In genomic region chr3:190076601-190077444, GRCh38 we compare ENCODE assay signal across 8 cellular contexts. TPM values are rescaled to one million over a fixed set of nuclear protein-coding genes. Genes with fewer than 3 reads are reported as not detected.
DNase-seq lines count a peak whose midpoint lies in the region; ATAC-seq, FAIRE-seq and TF ChIP-seq lines count a peak whose summit lies in the region.

No MANE protein-coding gene starts in this region.

- DNase-seq in D341Med (ENCODE audit: low spot score) = peak; percentile 25
- DNase-seq in RKO (ENCODE audit: low spot score) = peak; percentile 70
- DNase-seq in fibroblast of mammary gland (ENCODE audit: low read depth) = peak; percentile 96
- peak in 2 of 6 donors; percentile 22 to 33 for DNase-seq in pancreas
- no peak for DNase-seq in NCI-H2029 treated with DMSO at 0.1 percent for 48 hours (lab: John Stamatoyannopoulos, UW)

- no peaks in the 10 kb centered on the region for H3K36me3 ChIP-seq in pancreas

- H3K4me1 ChIP-seq in pancreas = no peaks in the 10 kb centered on the region

- no peaks in the 10 kb centered on the region for H3K9me3 ChIP-seq in pancreas

- H3K4me3 ChIP-seq in fibroblast of mammary gland (ENCODE audit: control insufficient read depth, low read depth, low read length) (no peak overlapping the region), pancreas (no peak overlapping the region)

- 28 to 39% methylated on average over 1 of the region's 1 CpG for WGBS in pancreas, 2 donors

- intact Hi-C loops in pancreas (cut with DNase I) = no loop called here

- peak overlapping the region in 1 of 4 donors; percentile 52 for H3K27ac ChIP-seq in pancreas

- TF ChIP-seq CTCF in fibroblast of mammary gland (conservative IDR thresholded peaks at IDR 0.05; ENCODE audit: control insufficient read depth, insufficient read depth, low read depth, low read length) (no peak), pancreas (IDR thresholded peaks at IDR 0.05) (no peak)

- no peaks in the 10 kb centered on the region for H3K27me3 ChIP-seq in pancreas

- FAIRE-seq in pancreas (lab: Jason Lieb, UNC) = no peak

- ATAC-seq in pancreas (peak; percentile 43 to 93 (median 77)), HG02970 (IDR thresholded peaks at IDR 0.05; ENCODE audit: low FRiP score, unreplicated experiment) (no peak), HG02588 (IDR thresholded peaks at IDR 0.05; ENCODE audit: unreplicated experiment) (no peak), GM21526 (IDR thresholded peaks at IDR 0.05; ENCODE audit: low FRiP score, unreplicated experiment) (no peak)

RNA-seq across cellular contexts. Expression of gene P3H2, which starts 43.9 kb away (rescaled TPM):
- 1 to 10 TPM; 1.2 to 5.7 (median 4.4) TPM for total RNA-seq in pancreas
- 1 to 10 TPM; 1.5 to 5.0 TPM for polyA plus RNA-seq in pancreas

Comparison
In these comparisons a context has a peak if more than half of its experiments do, and no peak if none do; other contexts are left out.
1. ATAC-seq: peak in pancreas (4 of 4); none in HG02970 (single experiment), HG02588 (single experiment) and GM21526 (single experiment).